Comparison of ENCODE assay signal across 23 cellular contexts in genomic region chr7:3097734-3098133, GRCh38. TPM values are rescaled to one million over a fixed set of nuclear protein-coding genes. Genes with fewer than 3 reads are reported as not detected.
DNase-seq lines count a peak whose midpoint lies in the region; ATAC-seq, FAIRE-seq and TF ChIP-seq lines count a peak whose summit lies in the region.
"Had no signal": no experiment of that assay in that cellular context is flagged by ENCODE, and none has a peak within 500 bp of the region (broad histone marks: within the 10 kb centered on the region; RNA-seq: fewer than 3 reads in every experiment).

No MANE protein-coding gene starts in this region.

- ATAC-seq in activated naive CD4-positive, alpha-beta T cell treated with anti-CD3 and anti-CD28 coated beads, Interleukin-2, amount 50 U/mL, for 72 hours, result no peak
- no peak for ATAC-seq in K562
- ATAC-seq: A549; CD8-positive, alpha-beta T cell; GM12878; GM23338; HCT116 had no signal

- H3K4me3 Mint-ChIP-seq in activated naive CD4-positive, alpha-beta T cell treated with anti-CD3 and anti-CD28 coated beads, Interleukin-2, amount 50 U/mL, for 24 hours, result no peak overlapping the region
- H3K4me3 Mint-ChIP-seq in CD4-positive, alpha-beta memory T cell, result no peak overlapping the region
- no peak overlapping the region for H3K4me3 Mint-ChIP-seq in immature natural killer cell
- H3K4me3 Mint-ChIP-seq: CD8-positive, alpha-beta T cell; GM23338; H9 had no signal

- WGBS in K562 (ENCODE audit: insufficient coverage, low coverage, missing lambda C conversion rate), result 0% methylated on average over 1 of the region's 1 CpG

- H3K4me1 Mint-ChIP-seq in activated naive CD4-positive, alpha-beta T cell treated with anti-CD3 and anti-CD28 coated beads, Interleukin-2, amount 50 U/mL, for 24 hours, result peaks cover 63% of the 10 kb centered on the region
- peaks cover 29 to 56% (median 43%) of the 10 kb centered on the region in 4 donors for H3K4me1 Mint-ChIP-seq in CD4-positive, alpha-beta memory T cell
- peaks cover 63 to 70% of the 10 kb centered on the region in 2 donors for H3K4me1 Mint-ChIP-seq in immature natural killer cell

- no peak overlapping the region for H2AFZ ChIP-seq in K562 (ENCODE audit: low read depth, low read length)
- no peak overlapping the region for H2AFZ ChIP-seq in MM.1S (ENCODE audit: low read length)
- H2AFZ ChIP-seq: GM23338 had no signal

- no peak for FAIRE-seq in K562 (lab: Jason Lieb, UNC)
- FAIRE-seq: A549, GM12878 had no signal

- no peaks in the 10 kb centered on the region for H3K9me2 ChIP-seq in MM.1S (replicated peaks; ENCODE audit: insufficient read depth, low read length)

- H3K36me3 ChIP-seq in CD4-positive, alpha-beta memory T cell (ENCODE audit: insufficient read depth, low read length), result no peaks in the 10 kb centered on the region
- H3K36me3 ChIP-seq in K562 (ENCODE audit: control insufficient read depth, insufficient read depth, low read length), result no peaks in the 10 kb centered on the region
- no peaks in the 10 kb centered on the region for H3K36me3 ChIP-seq in MM.1S (replicated peaks; ENCODE audit: insufficient read depth, low read length)
- H3K36me3 ChIP-seq: BE2C had no signal

- peak overlapping the region; percentile 41 for H3K27ac Mint-ChIP-seq in activated naive CD4-positive, alpha-beta T cell treated with anti-CD3 and anti-CD28 coated beads, Interleukin-2, amount 50 U/mL, for 24 hours
- H3K27ac Mint-ChIP-seq in activated naive CD4-positive, alpha-beta T cell treated with anti-CD3 and anti-CD28 coated beads, Interleukin-2, amount 50 U/mL, for 72 hours, result no peak overlapping the region
- peak overlapping the region in 6 of 7 donors; percentile 41 to 96 (median 72) for H3K27ac Mint-ChIP-seq in CD4-positive, alpha-beta memory T cell
- H3K27ac Mint-ChIP-seq in immature natural killer cell, result peak overlapping the region; percentile 90 to 100 (median 92)
- H3K27ac Mint-ChIP-seq: GM23338, H9 had no signal

- CTCF ChIA-PET in CD4-positive, alpha-beta memory T cell (lab: Charles Lee; ENCODE audit: partially characterized antibody), result no interaction called here
- CTCF ChIA-PET in K562 (lab: Yijun Ruan, JAX; ENCODE audit: low intra/inter-chr PET ratio), result no interaction called here

- POLR2A ChIA-PET in CD4-positive, alpha-beta memory T cell (lab: Charles Lee; ENCODE audit: partially characterized antibody), result no interaction called here
- POLR2A ChIA-PET in K562 (lab: Yijun Ruan, JAX), result no interaction called here

- H3K4me3 ChIP-seq in CD4-positive, alpha-beta memory T cell (ENCODE audit: low read length in 2 of 2), result no peak overlapping the region
- H3K4me3 ChIP-seq in K562 (no peak overlapping the region), MM.1S (ENCODE audit: low read length) (no peak overlapping the region)
- H3K4me3 ChIP-seq: A549, GM12878, GM23338 had no signal

- no peak for TF ChIP-seq RAD21 in K562 (CRISPR knock-in tag; conservative IDR thresholded peaks at IDR 0.05 in 1 of 2, IDR thresholded peaks at IDR 0.05 in 1 of 2)

- TF ChIP-seq POLR2A in K562 (conservative IDR thresholded peaks at IDR 0.05), result no peak

- intact Hi-C loops in CD4-positive, alpha-beta memory T cell (cut with micrococcal nuclease), result no loop called here
- intact Hi-C loops in K562 (cut with micrococcal nuclease), result no loop called here

- TF ChIP-seq EP300 in K562 (IDR thresholded peaks at IDR 0.05; ENCODE audit: low read length), result no peak

- BruUV-seq in K562 (replicated peaks; lab: Mats Ljungman, UMichigan), result no TSS peak

- H3K36me3 Mint-ChIP-seq in activated naive CD4-positive, alpha-beta T cell treated with anti-CD3 and anti-CD28 coated beads, Interleukin-2, amount 50 U/mL, for 24 hours, result no peaks in the 10 kb centered on the region
- H3K36me3 Mint-ChIP-seq in activated naive CD4-positive, alpha-beta T cell treated with anti-CD3 and anti-CD28 coated beads, Interleukin-2, amount 50 U/mL, for 72 hours, result peaks cover 0 to 5% of the 10 kb centered on the region in 2 donors
- peaks cover 0 to 1% of the 10 kb centered on the region in 2 donors for H3K36me3 Mint-ChIP-seq in CD4-positive, alpha-beta memory T cell
- peaks cover 0 to 10% (median 9%) of the 10 kb centered on the region in 3 donors for H3K36me3 Mint-ChIP-seq in immature natural killer cell
- H3K36me3 Mint-ChIP-seq: CD8-positive, alpha-beta T cell had no signal

- H3K79me2 ChIP-seq in K562 (ENCODE audit: control insufficient read depth, insufficient read depth, low read length) (no peaks in the 10 kb centered on the region), MM.1S (ENCODE audit: low read length) (no peaks in the 10 kb centered on the region)

- H3K27me3 ChIP-seq in CD4-positive, alpha-beta memory T cell (ENCODE audit: insufficient read depth, low read length), result no peaks in the 10 kb centered on the region
- H3K27me3 ChIP-seq in K562 (ENCODE audit: control insufficient read depth in 2 of 2, insufficient read depth in 2 of 2, low read length in 2 of 2) (peaks cover 17 to 30% of the 10 kb centered on the region in 2 experiments; a peak in 4 of 5 replicates), MM.1S (replicated peaks; ENCODE audit: insufficient read depth, low read length) (no peaks in the 10 kb centered on the region)
- H3K27me3 ChIP-seq: BE2C; BLaER1 treated with 17β-estradiol and CSF1 and Interleukin-3, amounts not matched to agents 10 nM and 100 nM had no signal

- in situ Hi-C loops in K562 (cut with MboI), result no loop called here

- no peaks in the 10 kb centered on the region for H3K27me3 Mint-ChIP-seq in activated naive CD4-positive, alpha-beta T cell treated with anti-CD3 and anti-CD28 coated beads, Interleukin-2, amount 50 U/mL, for 24 hours
- no peaks in the 10 kb centered on the region for H3K27me3 Mint-ChIP-seq in CD4-positive, alpha-beta memory T cell
- H3K27me3 Mint-ChIP-seq in immature natural killer cell (ENCODE audit: low read depth in 3 of 3), result peaks cover 7 to 22% (median 8%) of the 10 kb centered on the region in 3 donors

- TF ChIP-seq CTCF in K562 (IDR thresholded peaks at IDR 0.05 in 2 of 3, conservative IDR thresholded peaks at IDR 0.05 in 1 of 3; ENCODE audit: insufficient read depth in 2 of 3, low read depth in 1 of 3, low read length in 3 of 3) (no peak), MM.1S (IDR thresholded peaks at IDR 0.05; ENCODE audit: low read length) (no peak)

- H3K9me3 ChIP-seq in CD4-positive, alpha-beta memory T cell (ENCODE audit: control insufficient read depth in 1 of 2, low read length in 2 of 2), result no peaks in the 10 kb centered on the region
- H3K9me3 ChIP-seq in K562 (replicated peaks; ENCODE audit: control insufficient read depth, insufficient read depth, low read depth, low read length), result no peaks in the 10 kb centered on the region
- no peaks in the 10 kb centered on the region for H3K9me3 ChIP-seq in MM.1S (replicated peaks; ENCODE audit: insufficient read depth, low read length)
- H3K9me3 ChIP-seq: A549, BE2C, Caco-2 had no signal

- peaks cover 42% of the 10 kb centered on the region for H3K4me1 ChIP-seq in CD4-positive, alpha-beta memory T cell (ENCODE audit: insufficient read depth, low read length)
- no peaks in the 10 kb centered on the region for H3K4me1 ChIP-seq in K562 (replicated peaks in 1 of 2; ENCODE audit: control insufficient read depth in 2 of 2, insufficient read depth in 2 of 2, low read length in 2 of 2)
- H3K4me1 ChIP-seq in MM.1S (ENCODE audit: low read length), result no peaks in the 10 kb centered on the region
- H3K4me1 ChIP-seq: A549, BE2C, Caco-2 had no signal

- no peak overlapping the region for H3K9ac ChIP-seq in K562 (ENCODE audit: insufficient read depth in 1 of 2, low read depth in 2 of 2, low read length in 2 of 2)
- H3K9ac ChIP-seq in MM.1S (ENCODE audit: low read length), result no peak overlapping the region
- H3K9ac ChIP-seq: BLaER1 treated with 17β-estradiol and CSF1 and Interleukin-3, amounts not matched to agents 10 nM and 100 nM had no signal

- no peaks in the 10 kb centered on the region for H3F3A ChIP-seq in MM.1S (ENCODE audit: insufficient read depth, low read length)

- no peaks in the 10 kb centered on the region for H4K20me1 ChIP-seq in K562 (replicated peaks; ENCODE audit: control insufficient read depth, insufficient read depth, low read length)
- H4K20me1 ChIP-seq in MM.1S (ENCODE audit: insufficient read depth, low read length), result no peaks in the 10 kb centered on the region
- H4K20me1 ChIP-seq: BLaER1 treated with 17β-estradiol and CSF1 and Interleukin-3, amounts not matched to agents 10 nM and 100 nM had no signal

- H3K9me1 ChIP-seq in K562 (ENCODE audit: control insufficient read depth, insufficient read depth, low read length), result no peaks in the 10 kb centered on the region

- H3K4me2 ChIP-seq in K562 (ENCODE audit: insufficient read depth, low read length) (no peak overlapping the region), MM.1S (ENCODE audit: low read depth, low read length) (no peak overlapping the region)
- H3K4me2 ChIP-seq: A549, GM23338 had no signal

- H3K9me3 Mint-ChIP-seq in activated naive CD4-positive, alpha-beta T cell treated with anti-CD3 and anti-CD28 coated beads, Interleukin-2, amount 50 U/mL, for 24 hours, result no peaks in the 10 kb centered on the region
- H3K9me3 Mint-ChIP-seq in activated naive CD4-positive, alpha-beta T cell treated with anti-CD3 and anti-CD28 coated beads, Interleukin-2, amount 50 U/mL, for 72 hours, result peaks cover 0 to 4% of the 10 kb centered on the region in 2 donors
- H3K9me3 Mint-ChIP-seq in CD4-positive, alpha-beta memory T cell, result no peaks in the 10 kb centered on the region
- H3K9me3 Mint-ChIP-seq in immature natural killer cell, result no peaks in the 10 kb centered on the region
- H3K9me3 Mint-ChIP-seq: CD8-positive, alpha-beta T cell had no signal

- no peak overlapping the region for H3K27ac ChIP-seq in CD4-positive, alpha-beta memory T cell (ENCODE audit: low read depth, low read length)
- H3K27ac ChIP-seq in K562 (ENCODE audit: extremely low read depth, low read depth, low read length), result no peak overlapping the region
- no peak overlapping the region for H3K27ac ChIP-seq in MM.1S (ENCODE audit: low read length)
- H3K27ac ChIP-seq: A549 had no signal

- DNase-seq in activated naive CD4-positive, alpha-beta T cell treated with anti-CD3 and anti-CD28 coated beads, Interleukin-2, amount 50 U/mL, for 72 hours (ENCODE audit: low spot score in 2 of 2), result no peak
- DNase-seq in CD4-positive, alpha-beta memory T cell, result no peak
- no peak for DNase-seq in K562 (ENCODE audit: extremely low read depth in 1 of 4, low spot score in 3 of 4)
- no peak for DNase-seq in immature natural killer cell
- no peak for DNase-seq in MM.1S
- no peak for DNase-seq in C1 segment of cervical spinal cord (lab: John Stamatoyannopoulos, UW)
- DNase-seq: 8988T; ACHN; AML-193; BE2C; Caco-2; CD8-positive, alpha-beta T cell; DMS153; DMS79; EL; GDM1; H9 had no signal

RNA-seq across cellular contexts. Expression of gene CARD11, which starts 54.1 kb away (rescaled TPM):
- total RNA-seq in activated naive CD4-positive, alpha-beta T cell treated with anti-CD3 and anti-CD28 coated beads, Interleukin-2, amount 50 U/mL, for 72 hours, result 100 to 1,000 TPM in 1 of 2 donors, 10 to 100 TPM in 1; 83.3 to 131 TPM
- total RNA-seq in CD4-positive, alpha-beta memory T cell, result 100 to 1,000 TPM; 131 to 136 TPM
- polyA plus RNA-seq in CD4-positive, alpha-beta memory T cell, result 10 to 100 TPM in 1 of 2 donors, 1 to 10 TPM in 1; 4.9 to 39.6 TPM
- total RNA-seq in K562 (2011; cell fraction: chromatin; rRNA removed; ENCODE audit: low replicate concordance), result 18.0 and 32.5 TPM in 2 replicates
- total RNA-seq in K562 (2011; cell fraction: nucleolus; rRNA removed), result 12.6 and 18.2 TPM in 2 replicates
- total RNA-seq in K562 (2011; cell fraction: nucleoplasm; rRNA removed), result 11.1 and 11.9 TPM in 2 replicates
- total RNA-seq in K562 (2014; rRNA removed) (5.7 and 6.4 TPM in 2 replicates), K562 (2014; rRNA removed; fragmentation: Illumina TruSeq; extraction: Trizol) (2.4 and 3.1 TPM in 2 replicates), K562 (2015; rRNA removed; fragmentation: Illumina TruSeq; extraction: Trizol) (4.2 and 4.4 TPM in 2 replicates), K562 (2021) (11.4 and 12.8 TPM in 2 replicates)
- polyA plus RNA-seq in K562 (2011; rRNA removed) (3.0 and 6.2 TPM in 2 replicates), K562 (2014; fragmentation: Illumina TruSeq; extraction: Trizol) (7.6 and 8.9 TPM in 2 replicates), K562 (2014; fragmentation: Nextera tagmentation; extraction: Ambion mirVana) (under 1 TPM; 0.07 to 0.15 TPM), K562 (2014; rRNA removed) (8.3 and 10.2 TPM in 2 replicates), immature natural killer cell (10 to 100 TPM in 2 of 3 donors, 1 to 10 TPM in 1; 3.3 to 76.5 (median 18.7) TPM)
- polyA plus RNA-seq in K562 (2011; cell fraction: cytosol; rRNA removed), result 2.5 and 11.6 TPM in 2 replicates
- 7.6 and 26.3 TPM in 2 replicates for polyA plus RNA-seq in K562 (2011; cell fraction: nucleus; rRNA removed)
- 10.0 and 16.6 TPM in 2 replicates for polyA plus RNA-seq in K562 (2012)
- 5.5 and 17.0 TPM in 2 replicates for polyA minus RNA-seq in K562 (2011; rRNA and poly(A)+ RNA removed)
- 3.8 and 5.0 TPM in 2 replicates for polyA minus RNA-seq in K562 (2011; cell fraction: cytosol; rRNA and poly(A)+ RNA removed)
- 3.2 and 9.3 TPM in 2 replicates for polyA minus RNA-seq in K562 (2011; cell fraction: nucleus; rRNA and poly(A)+ RNA removed)

Comparison
In these comparisons a context has a peak if more than half of its experiments do, and no peak if none do; other contexts are left out.
1. H3K27ac Mint-ChIP-seq: peak in activated naive CD4-positive, alpha-beta T cell treated with anti-CD3 and anti-CD28 coated beads, Interleukin-2, amount 50 U/mL, for 24 hours (single experiment), CD4-positive, alpha-beta memory T cell (6 of 7) and immature natural killer cell (6 of 6); none in activated naive CD4-positive, alpha-beta T cell treated with anti-CD3 and anti-CD28 coated beads, Interleukin-2, amount 50 U/mL, for 72 hours (0 of 2).